1 cellular context compared by ENCODE assay signal in genomic region chr6:15437090-15437489, GRCh38.
TF ChIP-seq lines count a peak whose summit lies in the region.

No MANE protein-coding gene starts in this region.

TF ChIP-seq in SK-N-SH treated with all-trans-retinoic acid at 6 μM for 48 hours, 23 proteins besides CTCF, POLR2A, EP300 and RAD21 (continued from another document):
- TF ChIP-seq PATZ1 (CRISPR knock-in tag; IDR thresholded peaks at IDR 0.05; ENCODE audit: borderline replicate concordance) = no peak
- TF ChIP-seq OSR1 (CRISPR knock-in tag; IDR thresholded peaks at IDR 0.05) = no peak
- TF ChIP-seq CSDC2 (CRISPR knock-in tag; IDR thresholded peaks at IDR 0.05) = no peak
- TF ChIP-seq PPARA (CRISPR knock-in tag; IDR thresholded peaks at IDR 0.05; ENCODE audit: borderline replicate concordance) = no peak
- TF ChIP-seq TSHZ2 (CRISPR knock-in tag; IDR thresholded peaks at IDR 0.05) = no peak
- no peak for TF ChIP-seq TOX (CRISPR knock-in tag; IDR thresholded peaks at IDR 0.05; ENCODE audit: borderline replicate concordance)
- TF ChIP-seq CSRNP3 (CRISPR knock-in tag; IDR thresholded peaks at IDR 0.05) = no peak
- TF ChIP-seq RARB (CRISPR knock-in tag; IDR thresholded peaks at IDR 0.05) = no peak
- TF ChIP-seq ZC3H10 (CRISPR knock-in tag; IDR thresholded peaks at IDR 0.05) = no peak
- no peak for TF ChIP-seq ZNF70 (CRISPR knock-in tag; IDR thresholded peaks at IDR 0.05)
- TF ChIP-seq ARNTL (CRISPR knock-in tag; IDR thresholded peaks at IDR 0.05; ENCODE audit: borderline replicate concordance, low read depth) = no peak
